ENCODE assay signal across 8 cellular contexts in genomic region chr1:161523817-161524741, GRCh38. TPM values are rescaled to one million over a fixed set of nuclear protein-coding genes. Genes with fewer than 3 reads are reported as not detected.
DNase-seq lines count a peak whose midpoint lies in the region; ATAC-seq and TF ChIP-seq lines count a peak whose summit lies in the region.
"Not testable (repeated sequence)": the region's sequence is repeated elsewhere in the genome, so short reads cannot be mapped to it uniquely, and the experiment has no call there.

HSPA6 (plus strand) TSS chr1:161524540; CDS start chr1:161524659, 119 bp downstream.

- DNase-seq in COLO668 (lab: John Stamatoyannopoulos, UW; ENCODE audit: unreplicated experiment): peak; percentile 45
- DNase-seq in KBM-7: peak; percentile 90
- DNase-seq in Panc1 (ENCODE audit: low read depth, low spot score): not testable (repeated sequence)
- peak; percentile 85 for DNase-seq in activated T-cell treated with anti-CD3 and anti-CD28 coated beads, Interleukin-2, amount 50 U/mL, for 24 hours
- peak; percentile 89 for DNase-seq in epithelial cell of esophagus (ENCODE audit: low read depth)
- DNase-seq in mesothelial cell of epicardium (ENCODE audit: low spot score in 2 of 2, unreplicated experiment in 2 of 2): peak; percentile 49 to 84
- peak; percentile 46 for DNase-seq in stimulated activated CD8-positive, alpha-beta memory T cell treated with anti-CD3 and anti-CD28 coated beads, Interleukin-12 subunit alpha, Interleukin-12 subunit beta, amount 100 ng/mL, for 24 hours (ENCODE audit: extremely low read depth)

- not testable (repeated sequence) for H3K9me3 Mint-ChIP-seq in activated T-cell treated with anti-CD3 and anti-CD28 coated beads, Interleukin-2, amount 50 U/mL, for 24 hours; mesothelial cell of epicardium

- H3K36me3 Mint-ChIP-seq in activated T-cell treated with anti-CD3 and anti-CD28 coated beads, Interleukin-2, amount 50 U/mL, for 24 hours (ENCODE audit: low read depth); mesothelial cell of epicardium: not testable (repeated sequence)

- ATAC-seq in GM21528 (IDR thresholded peaks at IDR 0.05; ENCODE audit: low FRiP score, unreplicated experiment): peak; percentile 46
- ATAC-seq in Panc1: peak; percentile 91

- BruUV-seq in Panc1 (replicated peaks; lab: Mats Ljungman, UMichigan): not testable (repeated sequence)

- in situ Hi-C loops in KBM-7 (cut with MboI; ENCODE audit: low pct_unique_long_range_greater_than_20kb, low sequenced_read_pairs); Panc1 (cut with HindIII; ENCODE audit: low pct_unique_long_range_greater_than_20kb, low sequenced_read_pairs): not testable (repeated sequence)

- peak within 1 kb of the TSS; percentile 72 to 78 for H3K4me3 ChIP-seq in Panc1 (ENCODE audit: low read depth in 2 of 2, low read length in 2 of 2)
- H3K4me3 ChIP-seq in epithelial cell of esophagus (ENCODE audit: low read length): peak within 1 kb of the TSS; percentile 63

- not testable (repeated sequence) for TF ChIP-seq CTCF in Panc1 (IDR thresholded peaks at IDR 0.05); epithelial cell of esophagus (IDR thresholded peaks at IDR 0.05; ENCODE audit: insufficient read depth, low read depth, low read length, missing control alignments); mesothelial cell of epicardium (IDR thresholded peaks at IDR 0.05; ENCODE audit: unreplicated experiment)

- CTCF ChIA-PET in Panc1 (lab: Charles Lee): not testable (repeated sequence)

- peak within 1 kb of the TSS; percentile 80 for H3K4me3 Mint-ChIP-seq in activated T-cell treated with anti-CD3 and anti-CD28 coated beads, Interleukin-2, amount 50 U/mL, for 24 hours
- peak within 1 kb of the TSS; percentile 85 for H3K4me3 Mint-ChIP-seq in mesothelial cell of epicardium

- peaks cover 10% of the 10 kb centered on the region for H3K4me1 Mint-ChIP-seq in activated T-cell treated with anti-CD3 and anti-CD28 coated beads, Interleukin-2, amount 50 U/mL, for 24 hours (ENCODE audit: low read depth)
- not testable (repeated sequence) for H3K4me1 Mint-ChIP-seq in mesothelial cell of epicardium

- H3K9me3 ChIP-seq in Panc1 (ENCODE audit: control insufficient read depth, insufficient read depth, low read depth, low read length): not testable (repeated sequence)

- H3K27me3 ChIP-seq in Panc1 (ENCODE audit: control insufficient read depth, insufficient read depth, low read length): not testable (repeated sequence)

- not testable (repeated sequence) for H3K4me1 ChIP-seq in Panc1 (ENCODE audit: control insufficient read depth, insufficient read depth, low read length)

- not testable (repeated sequence) for H3K36me3 ChIP-seq in Panc1 (ENCODE audit: control insufficient read depth, insufficient read depth, low read length)

- H3K27me3 Mint-ChIP-seq in activated T-cell treated with anti-CD3 and anti-CD28 coated beads, Interleukin-2, amount 50 U/mL, for 24 hours: peaks cover 15% of the 10 kb centered on the region
- H3K27me3 Mint-ChIP-seq in mesothelial cell of epicardium (ENCODE audit: low read depth): peaks cover 77% of the 10 kb centered on the region

- H3K27ac ChIP-seq in Panc1 (ENCODE audit: low read length): peak within 1 kb of the TSS; percentile 57

- POLR2A ChIA-PET in Panc1 (lab: Charles Lee): interaction anchor here (0.6 kb wide), 1 partner anchor 21 kb away, joined by 3 read pairs; no protein-coding TSS in a partner anchor

- intact Hi-C loops in Panc1 (cut with micrococcal nuclease; ENCODE audit: unreplicated experiment): not testable (repeated sequence)

- H3K27ac Mint-ChIP-seq in activated T-cell treated with anti-CD3 and anti-CD28 coated beads, Interleukin-2, amount 50 U/mL, for 24 hours: peak within 1 kb of the TSS; percentile 93
- H3K27ac Mint-ChIP-seq in mesothelial cell of epicardium: peak within 1 kb of the TSS; percentile 94

RNA-seq across cellular contexts. Expression of gene HSPA6, which starts in this region (rescaled TPM):
- total RNA-seq in Panc1 (2021; ENCODE audit: unreplicated experiment) (0.44 TPM), mesothelial cell of epicardium (0.13 to 0.38 TPM (median 0.25 TPM) in 3 replicates)
- 0.42 TPM for polyA plus RNA-seq in Panc1 (2012; ENCODE audit: insufficient read length)

Comparison
In these comparisons a context has a peak if more than half of its experiments do, and no peak if none do; other contexts are left out.
1. Peak in ATAC-seq, H3K4me3 ChIP-seq and H3K27ac ChIP-seq in Panc1; RNA of the gene not detected or under 1 TPM.
2. Peak in DNase-seq in mesothelial cell of epicardium; RNA of the gene not detected or under 1 TPM.